1 cellular context compared by ENCODE assay signal in the genomic region with DNA sequence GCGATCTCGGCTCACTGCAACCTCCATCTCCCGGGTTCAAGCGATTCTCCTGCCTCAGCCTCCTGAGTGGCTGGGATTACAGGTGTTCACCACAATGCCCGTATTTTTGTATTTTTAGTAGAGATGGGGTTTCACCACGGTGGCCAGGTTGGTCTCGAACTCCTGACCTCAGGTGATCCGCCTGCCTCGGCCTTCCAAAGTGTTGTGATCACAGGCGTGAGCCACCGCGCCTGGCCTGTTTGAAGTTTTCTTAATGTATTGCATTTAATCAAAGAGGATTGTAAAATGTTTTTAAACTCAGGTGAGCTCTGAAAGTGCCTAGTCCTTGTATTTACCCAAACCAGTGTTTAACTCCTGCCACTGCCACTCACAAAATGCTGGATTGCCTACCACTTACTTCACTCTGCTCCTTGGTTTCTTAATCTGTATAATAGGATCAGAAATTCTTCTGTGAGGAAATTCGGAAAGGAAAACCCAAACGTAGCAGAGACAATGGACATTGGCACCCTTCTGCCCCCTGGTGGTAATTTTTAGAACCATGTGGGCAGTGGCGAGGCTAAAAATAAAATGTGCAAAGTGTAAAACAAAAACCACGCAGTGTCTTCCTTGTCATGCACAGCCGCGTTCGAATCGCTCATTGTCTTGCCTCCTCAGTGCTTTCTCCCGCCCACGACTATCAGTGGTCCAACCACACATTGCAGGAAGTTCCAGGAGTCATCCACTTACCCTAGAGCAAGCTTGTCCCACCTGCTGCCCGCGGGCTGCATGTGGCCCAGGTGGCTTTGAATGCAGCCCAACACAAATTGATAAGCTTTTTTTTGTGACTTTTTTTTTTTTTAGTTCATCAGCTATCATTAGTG.
TF ChIP-seq lines count a peak whose summit lies in the region.

No MANE protein-coding gene starts in this region.

TF ChIP-seq in K562, 482 proteins besides CTCF, POLR2A, EP300 and RAD21 (continues in another document):
- no peak for TF ChIP-seq KLF16 (IDR thresholded peaks at IDR 0.05)
- TF ChIP-seq HNRNPL (IDR thresholded peaks at IDR 0.05; ENCODE audit: low read depth, low read length), result no peak
- TF ChIP-seq MYBL2 (IDR thresholded peaks at IDR 0.05; ENCODE audit: low read depth), result no peak
- TF ChIP-seq MYBL2 (CRISPR knock-in tag; IDR thresholded peaks at IDR 0.05; ENCODE audit: borderline replicate concordance), result no peak
- TF ChIP-seq, protein P1, sequence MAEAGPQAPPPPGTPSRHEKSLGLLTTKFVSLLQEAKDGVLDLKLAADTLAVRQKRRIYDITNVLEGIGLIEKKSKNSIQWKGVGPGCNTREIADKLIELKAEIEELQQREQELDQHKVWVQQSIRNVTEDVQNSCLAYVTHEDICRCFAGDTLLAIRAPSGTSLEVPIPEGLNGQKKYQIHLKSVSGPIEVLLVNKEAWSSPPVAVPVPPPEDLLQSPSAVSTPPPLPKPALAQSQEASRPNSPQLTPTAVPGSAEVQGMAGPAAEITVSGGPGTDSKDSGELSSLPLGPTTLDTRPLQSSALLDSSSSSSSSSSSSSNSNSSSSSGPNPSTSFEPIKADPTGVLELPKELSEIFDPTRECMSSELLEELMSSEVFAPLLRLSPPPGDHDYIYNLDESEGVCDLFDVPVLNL (CRISPR knock-in tag; IDR thresholded peaks at IDR 0.05; ENCODE audit: low read depth), result no peak
- TF ChIP-seq ELF1 (tag; IDR thresholded peaks at IDR 0.05), result 0 out of 2 replicates have a peak, but pooled peaks have one; percentile 24
- peak; percentile 47; the same call in 1 of the 2 replicates for TF ChIP-seq L3MBTL2 (IDR thresholded peaks at IDR 0.05)
- TF ChIP-seq, protein P2, sequence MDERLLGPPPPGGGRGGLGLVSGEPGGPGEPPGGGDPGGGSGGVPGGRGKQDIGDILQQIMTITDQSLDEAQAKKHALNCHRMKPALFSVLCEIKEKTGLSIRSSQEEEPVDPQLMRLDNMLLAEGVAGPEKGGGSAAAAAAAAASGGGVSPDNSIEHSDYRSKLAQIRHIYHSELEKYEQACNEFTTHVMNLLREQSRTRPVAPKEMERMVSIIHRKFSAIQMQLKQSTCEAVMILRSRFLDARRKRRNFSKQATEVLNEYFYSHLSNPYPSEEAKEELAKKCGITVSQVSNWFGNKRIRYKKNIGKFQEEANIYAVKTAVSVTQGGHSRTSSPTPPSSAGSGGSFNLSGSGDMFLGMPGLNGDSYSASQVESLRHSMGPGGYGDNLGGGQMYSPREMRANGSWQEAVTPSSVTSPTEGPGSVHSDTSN (CRISPR knock-in tag; IDR thresholded peaks at IDR 0.05; ENCODE audit: low read depth), result no peak
- TF ChIP-seq, protein P2 (tag; conservative IDR thresholded peaks at IDR 0.05; ENCODE audit: low read depth), result no peak
- TF ChIP-seq, protein P3, sequence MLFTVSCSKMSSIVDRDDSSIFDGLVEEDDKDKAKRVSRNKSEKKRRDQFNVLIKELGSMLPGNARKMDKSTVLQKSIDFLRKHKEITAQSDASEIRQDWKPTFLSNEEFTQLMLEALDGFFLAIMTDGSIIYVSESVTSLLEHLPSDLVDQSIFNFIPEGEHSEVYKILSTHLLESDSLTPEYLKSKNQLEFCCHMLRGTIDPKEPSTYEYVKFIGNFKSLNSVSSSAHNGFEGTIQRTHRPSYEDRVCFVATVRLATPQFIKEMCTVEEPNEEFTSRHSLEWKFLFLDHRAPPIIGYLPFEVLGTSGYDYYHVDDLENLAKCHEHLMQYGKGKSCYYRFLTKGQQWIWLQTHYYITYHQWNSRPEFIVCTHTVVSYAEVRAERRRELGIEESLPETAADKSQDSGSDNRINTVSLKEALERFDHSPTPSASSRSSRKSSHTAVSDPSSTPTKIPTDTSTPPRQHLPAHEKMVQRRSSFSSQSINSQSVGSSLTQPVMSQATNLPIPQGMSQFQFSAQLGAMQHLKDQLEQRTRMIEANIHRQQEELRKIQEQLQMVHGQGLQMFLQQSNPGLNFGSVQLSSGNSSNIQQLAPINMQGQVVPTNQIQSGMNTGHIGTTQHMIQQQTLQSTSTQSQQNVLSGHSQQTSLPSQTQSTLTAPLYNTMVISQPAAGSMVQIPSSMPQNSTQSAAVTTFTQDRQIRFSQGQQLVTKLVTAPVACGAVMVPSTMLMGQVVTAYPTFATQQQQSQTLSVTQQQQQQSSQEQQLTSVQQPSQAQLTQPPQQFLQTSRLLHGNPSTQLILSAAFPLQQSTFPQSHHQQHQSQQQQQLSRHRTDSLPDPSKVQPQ (CRISPR knock-in tag; IDR thresholded peaks at IDR 0.05; ENCODE audit: borderline replicate concordance), result no peak
- TF ChIP-seq, protein P4, sequence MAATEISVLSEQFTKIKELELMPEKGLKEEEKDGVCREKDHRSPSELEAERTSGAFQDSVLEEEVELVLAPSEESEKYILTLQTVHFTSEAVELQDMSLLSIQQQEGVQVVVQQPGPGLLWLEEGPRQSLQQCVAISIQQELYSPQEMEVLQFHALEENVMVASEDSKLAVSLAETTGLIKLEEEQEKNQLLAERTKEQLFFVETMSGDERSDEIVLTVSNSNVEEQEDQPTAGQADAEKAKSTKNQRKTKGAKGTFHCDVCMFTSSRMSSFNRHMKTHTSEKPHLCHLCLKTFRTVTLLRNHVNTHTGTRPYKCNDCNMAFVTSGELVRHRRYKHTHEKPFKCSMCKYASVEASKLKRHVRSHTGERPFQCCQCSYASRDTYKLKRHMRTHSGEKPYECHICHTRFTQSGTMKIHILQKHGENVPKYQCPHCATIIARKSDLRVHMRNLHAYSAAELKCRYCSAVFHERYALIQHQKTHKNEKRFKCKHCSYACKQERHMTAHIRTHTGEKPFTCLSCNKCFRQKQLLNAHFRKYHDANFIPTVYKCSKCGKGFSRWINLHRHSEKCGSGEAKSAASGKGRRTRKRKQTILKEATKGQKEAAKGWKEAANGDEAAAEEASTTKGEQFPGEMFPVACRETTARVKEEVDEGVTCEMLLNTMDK (IDR thresholded peaks at IDR 0.05; ENCODE audit: borderline replicate concordance, insufficient read depth, low read depth, low read length, poor library complexity, severe bottlenecking), result no peak
- TF ChIP-seq NFE2 (IDR thresholded peaks at IDR 0.05; ENCODE audit: low read depth), result peak; percentile 37; the same call in 1 of the 2 replicates
- TF ChIP-seq TCF3 (CRISPR knock-in tag; IDR thresholded peaks at IDR 0.05), result no peak
- no peak for TF ChIP-seq ZNF165 (CRISPR knock-in tag; IDR thresholded peaks at IDR 0.05; ENCODE audit: borderline replicate concordance)
- TF ChIP-seq JUND (IDR thresholded peaks at IDR 0.05; ENCODE audit: borderline replicate concordance, low read depth, low read length), result peak; percentile 5; the same call in 1 of the 2 replicates
- TF ChIP-seq JUND (tag; IDR thresholded peaks at IDR 0.05; ENCODE audit: borderline replicate concordance, low read depth, low read length), result no peak
- TF ChIP-seq, protein P5, sequence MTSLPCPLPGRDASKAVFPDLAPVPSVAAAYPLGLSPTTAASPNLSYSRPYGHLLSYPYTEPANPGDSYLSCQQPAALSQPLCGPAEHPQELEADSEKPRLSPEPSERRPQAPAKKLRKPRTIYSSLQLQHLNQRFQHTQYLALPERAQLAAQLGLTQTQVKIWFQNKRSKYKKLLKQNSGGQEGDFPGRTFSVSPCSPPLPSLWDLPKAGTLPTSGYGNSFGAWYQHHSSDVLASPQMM (CRISPR knock-in tag; IDR thresholded peaks at IDR 0.05), result no peak
- TF ChIP-seq MTA1 (IDR thresholded peaks at IDR 0.05; ENCODE audit: borderline replicate concordance), result no peak
- TF ChIP-seq, protein P6, sequence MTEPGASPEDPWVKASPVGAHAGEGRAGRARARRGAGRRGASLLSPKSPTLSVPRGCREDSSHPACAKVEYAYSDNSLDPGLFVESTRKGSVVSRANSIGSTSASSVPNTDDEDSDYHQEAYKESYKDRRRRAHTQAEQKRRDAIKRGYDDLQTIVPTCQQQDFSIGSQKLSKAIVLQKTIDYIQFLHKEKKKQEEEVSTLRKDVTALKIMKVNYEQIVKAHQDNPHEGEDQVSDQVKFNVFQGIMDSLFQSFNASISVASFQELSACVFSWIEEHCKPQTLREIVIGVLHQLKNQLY (CRISPR knock-in tag; conservative IDR thresholded peaks at IDR 0.05), result no peak
- no peak for TF ChIP-seq TBP (optimal IDR thresholded peaks at IDR 0.05; ENCODE audit: low read depth, low read length)
- no peak; the same call in 1 of the 2 replicates for TF ChIP-seq TEAD4 (IDR thresholded peaks at IDR 0.05; ENCODE audit: low read length)
- no peak for TF ChIP-seq TEAD4 (CRISPR knock-in tag; IDR thresholded peaks at IDR 0.05; ENCODE audit: borderline replicate concordance)
- TF ChIP-seq, protein P7, sequence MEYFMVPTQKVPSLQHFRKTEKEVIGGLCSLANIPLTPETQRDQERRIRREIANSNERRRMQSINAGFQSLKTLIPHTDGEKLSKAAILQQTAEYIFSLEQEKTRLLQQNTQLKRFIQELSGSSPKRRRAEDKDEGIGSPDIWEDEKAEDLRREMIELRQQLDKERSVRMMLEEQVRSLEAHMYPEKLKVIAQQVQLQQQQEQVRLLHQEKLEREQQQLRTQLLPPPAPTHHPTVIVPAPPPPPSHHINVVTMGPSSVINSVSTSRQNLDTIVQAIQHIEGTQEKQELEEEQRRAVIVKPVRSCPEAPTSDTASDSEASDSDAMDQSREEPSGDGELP (CRISPR knock-in tag; IDR thresholded peaks at IDR 0.05; ENCODE audit: borderline replicate concordance), result no peak
- TF ChIP-seq POLR2AphosphoS5 (IDR thresholded peaks at IDR 0.05; ENCODE audit: control insufficient read depth, insufficient read depth, low read depth, low read length), result no peak
- TF ChIP-seq ZBTB8A (IDR thresholded peaks at IDR 0.05; ENCODE audit: partially characterized antibody), result no peak
- no peak for TF ChIP-seq MCM5 (IDR thresholded peaks at IDR 0.05; ENCODE audit: low read depth)
- TF ChIP-seq, protein P8, sequence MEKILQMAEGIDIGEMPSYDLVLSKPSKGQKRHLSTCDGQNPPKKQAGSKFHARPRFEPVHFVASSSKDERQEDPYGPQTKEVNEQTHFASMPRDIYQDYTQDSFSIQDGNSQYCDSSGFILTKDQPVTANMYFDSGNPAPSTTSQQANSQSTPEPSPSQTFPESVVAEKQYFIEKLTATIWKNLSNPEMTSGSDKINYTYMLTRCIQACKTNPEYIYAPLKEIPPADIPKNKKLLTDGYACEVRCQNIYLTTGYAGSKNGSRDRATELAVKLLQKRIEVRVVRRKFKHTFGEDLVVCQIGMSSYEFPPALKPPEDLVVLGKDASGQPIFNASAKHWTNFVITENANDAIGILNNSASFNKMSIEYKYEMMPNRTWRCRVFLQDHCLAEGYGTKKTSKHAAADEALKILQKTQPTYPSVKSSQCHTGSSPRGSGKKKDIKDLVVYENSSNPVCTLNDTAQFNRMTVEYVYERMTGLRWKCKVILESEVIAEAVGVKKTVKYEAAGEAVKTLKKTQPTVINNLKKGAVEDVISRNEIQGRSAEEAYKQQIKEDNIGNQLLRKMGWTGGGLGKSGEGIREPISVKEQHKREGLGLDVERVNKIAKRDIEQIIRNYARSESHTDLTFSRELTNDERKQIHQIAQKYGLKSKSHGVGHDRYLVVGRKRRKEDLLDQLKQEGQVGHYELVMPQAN (IDR thresholded peaks at IDR 0.05; ENCODE audit: borderline replicate concordance), result no peak
- TF ChIP-seq, protein P9, sequence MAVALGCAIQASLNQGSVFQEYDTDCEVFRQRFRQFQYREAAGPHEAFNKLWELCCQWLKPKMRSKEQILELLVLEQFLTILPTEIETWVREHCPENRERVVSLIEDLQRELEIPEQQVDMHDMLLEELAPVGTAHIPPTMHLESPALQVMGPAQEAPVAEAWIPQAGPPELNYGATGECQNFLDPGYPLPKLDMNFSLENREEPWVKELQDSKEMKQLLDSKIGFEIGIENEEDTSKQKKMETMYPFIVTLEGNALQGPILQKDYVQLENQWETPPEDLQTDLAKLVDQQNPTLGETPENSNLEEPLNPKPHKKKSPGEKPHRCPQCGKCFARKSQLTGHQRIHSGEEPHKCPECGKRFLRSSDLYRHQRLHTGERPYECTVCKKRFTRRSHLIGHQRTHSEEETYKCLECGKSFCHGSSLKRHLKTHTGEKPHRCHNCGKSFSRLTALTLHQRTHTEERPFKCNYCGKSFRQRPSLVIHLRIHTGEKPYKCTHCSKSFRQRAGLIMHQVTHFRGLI (CRISPR knock-in tag; IDR thresholded peaks at IDR 0.05), result no peak
- TF ChIP-seq BRCA1 (IDR thresholded peaks at IDR 0.05), result no peak
- no peak for TF ChIP-seq BRCA1 (CRISPR knock-in tag; IDR thresholded peaks at IDR 0.05)
- TF ChIP-seq, protein P10, sequence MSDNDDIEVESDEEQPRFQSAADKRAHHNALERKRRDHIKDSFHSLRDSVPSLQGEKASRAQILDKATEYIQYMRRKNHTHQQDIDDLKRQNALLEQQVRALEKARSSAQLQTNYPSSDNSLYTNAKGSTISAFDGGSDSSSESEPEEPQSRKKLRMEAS (CRISPR knock-in tag; IDR thresholded peaks at IDR 0.05), result no peak
- peak; percentile 32; the same call in 1 of the 2 replicates for TF ChIP-seq CTBP1 (IDR thresholded peaks at IDR 0.05; ENCODE audit: borderline replicate concordance)
- no peak for TF ChIP-seq MCM2 (IDR thresholded peaks at IDR 0.05; ENCODE audit: low read depth)
- no peak for TF ChIP-seq ZFP36 (IDR thresholded peaks at IDR 0.05; ENCODE audit: low read depth, low read length, partially characterized antibody)
- TF ChIP-seq HDAC3 (IDR thresholded peaks at IDR 0.05; ENCODE audit: borderline replicate concordance, partially characterized antibody), result no peak
- TF ChIP-seq ELF2 (CRISPR knock-in tag; IDR thresholded peaks at IDR 0.05), result no peak
- TF ChIP-seq, protein P11, sequence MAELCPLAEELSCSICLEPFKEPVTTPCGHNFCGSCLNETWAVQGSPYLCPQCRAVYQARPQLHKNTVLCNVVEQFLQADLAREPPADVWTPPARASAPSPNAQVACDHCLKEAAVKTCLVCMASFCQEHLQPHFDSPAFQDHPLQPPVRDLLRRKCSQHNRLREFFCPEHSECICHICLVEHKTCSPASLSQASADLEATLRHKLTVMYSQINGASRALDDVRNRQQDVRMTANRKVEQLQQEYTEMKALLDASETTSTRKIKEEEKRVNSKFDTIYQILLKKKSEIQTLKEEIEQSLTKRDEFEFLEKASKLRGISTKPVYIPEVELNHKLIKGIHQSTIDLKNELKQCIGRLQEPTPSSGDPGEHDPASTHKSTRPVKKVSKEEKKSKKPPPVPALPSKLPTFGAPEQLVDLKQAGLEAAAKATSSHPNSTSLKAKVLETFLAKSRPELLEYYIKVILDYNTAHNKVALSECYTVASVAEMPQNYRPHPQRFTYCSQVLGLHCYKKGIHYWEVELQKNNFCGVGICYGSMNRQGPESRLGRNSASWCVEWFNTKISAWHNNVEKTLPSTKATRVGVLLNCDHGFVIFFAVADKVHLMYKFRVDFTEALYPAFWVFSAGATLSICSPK (IDR thresholded peaks at IDR 0.05; ENCODE audit: borderline replicate concordance), result no peak
- no peak for TF ChIP-seq PTBP1 (IDR thresholded peaks at IDR 0.05; ENCODE audit: low read depth, low read length)
